In the genomic region with DNA sequence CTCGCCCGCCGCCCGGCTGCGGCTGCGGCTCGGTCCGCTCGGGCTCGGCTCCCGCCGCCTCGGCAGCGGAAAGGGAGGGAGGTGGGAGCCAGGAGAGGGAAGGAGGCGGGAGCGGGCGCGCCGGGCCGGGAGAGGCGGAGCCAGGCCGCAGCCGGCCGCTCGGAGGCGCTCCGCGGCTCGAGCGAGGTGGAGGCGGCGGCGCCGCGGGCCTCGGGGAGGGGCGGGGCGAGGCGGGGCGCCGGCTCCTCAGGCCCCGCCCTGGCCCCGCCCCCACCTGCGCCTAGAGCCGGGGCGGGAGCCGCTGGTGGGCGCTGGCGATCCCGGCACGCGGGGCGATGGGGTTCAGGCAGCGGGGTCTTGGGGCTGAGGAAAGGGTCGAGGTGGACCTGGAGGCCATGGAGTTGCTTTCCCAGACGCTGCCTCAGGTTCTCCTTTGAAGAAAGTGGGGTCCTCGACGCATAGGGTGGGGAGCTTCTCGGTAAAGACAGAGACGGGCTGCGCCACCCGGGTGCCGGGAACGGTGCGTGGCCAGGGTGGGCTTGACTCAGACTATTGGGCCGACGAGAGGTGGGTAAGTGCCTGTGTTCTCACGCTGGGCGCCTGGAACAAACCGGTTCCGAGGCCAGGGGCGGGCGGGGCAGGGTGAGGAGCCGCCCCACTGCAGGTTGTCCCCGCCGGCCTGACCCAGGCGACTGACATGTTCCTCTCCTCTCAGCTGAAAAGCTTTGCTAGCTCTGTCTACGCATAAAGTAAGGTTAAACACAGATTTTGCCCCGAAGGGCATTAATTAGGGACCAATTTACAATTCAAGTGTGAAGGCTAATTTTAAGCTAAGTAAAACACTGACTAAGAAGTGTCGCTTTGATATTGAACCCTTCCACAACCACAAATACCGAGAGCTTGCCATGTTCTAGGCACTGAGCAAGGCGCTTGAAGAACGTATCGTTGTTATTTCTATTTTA, we compare ENCODE assay signal across 1 cellular context.
TF ChIP-seq lines count a peak whose summit lies in the region.

CMTM4 (minus strand) TSS at position 75 of the 962 bp plus-strand sequence. CDS start 218 bp downstream, outside the sequence.

TF ChIP-seq in HepG2, 621 proteins besides CTCF, POLR2A, EP300 and RAD21 (continued from another document and continues in another):
- TF ChIP-seq GATAD2A (CRISPR knock-in tag; IDR thresholded peaks at IDR 0.05) = 0 out of 2 replicates have a peak, but pooled peaks have one; percentile 9
- TF ChIP-seq TSC22D2 (CRISPR knock-in tag; IDR thresholded peaks at IDR 0.05; ENCODE audit: borderline replicate concordance) = 0 out of 2 replicates have a peak, but pooled peaks have one; percentile 51
- no peak for TF ChIP-seq ZFYVE20 (CRISPR knock-in tag; IDR thresholded peaks at IDR 0.05; ENCODE audit: borderline replicate concordance, low read depth)
- peak; percentile 25 for TF ChIP-seq MYC (CRISPR knock-in tag; IDR thresholded peaks at IDR 0.05; ENCODE audit: borderline replicate concordance)
- TF ChIP-seq, protein P1, sequence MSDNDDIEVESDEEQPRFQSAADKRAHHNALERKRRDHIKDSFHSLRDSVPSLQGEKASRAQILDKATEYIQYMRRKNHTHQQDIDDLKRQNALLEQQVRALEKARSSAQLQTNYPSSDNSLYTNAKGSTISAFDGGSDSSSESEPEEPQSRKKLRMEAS (IDR thresholded peaks at IDR 0.05) = peak; percentile 46; the same call in 1 of the 2 replicates
- peak; percentile 17 for TF ChIP-seq PHF5A (CRISPR knock-in tag; IDR thresholded peaks at IDR 0.05; ENCODE audit: low read depth, unreplicated experiment)
- no peak for TF ChIP-seq FOXP1 (IDR thresholded peaks at IDR 0.05)
- no peak for TF ChIP-seq FOXP1 (CRISPR knock-in tag; IDR thresholded peaks at IDR 0.05)
- no peak for TF ChIP-seq ZNF883 (CRISPR knock-in tag; IDR thresholded peaks at IDR 0.05; ENCODE audit: not compliant biosample characterization)
- no peak for TF ChIP-seq ZNF562 (CRISPR knock-in tag; IDR thresholded peaks at IDR 0.05; ENCODE audit: borderline replicate concordance)
- no peak for TF ChIP-seq KMT2B (CRISPR knock-in tag; IDR thresholded peaks at IDR 0.05)
- TF ChIP-seq HDAC1 (CRISPR knock-in tag; IDR thresholded peaks at IDR 0.05) = no peak
- TF ChIP-seq ZNF136 (CRISPR knock-in tag; IDR thresholded peaks at IDR 0.05; ENCODE audit: low read depth) = 0 out of 2 replicates have a peak, but pooled peaks have one; percentile 4
- 0 out of 2 replicates have a peak, but pooled peaks have one; percentile 25 for TF ChIP-seq SALL1 (CRISPR knock-in tag; IDR thresholded peaks at IDR 0.05)
- TF ChIP-seq MTF2 (CRISPR knock-in tag; IDR thresholded peaks at IDR 0.05; ENCODE audit: borderline replicate concordance) = 0 out of 2 replicates have a peak, but pooled peaks have one; percentile 18
- peak; percentile 56; the same call in 1 of the 2 replicates for TF ChIP-seq ZNF619 (CRISPR knock-in tag; IDR thresholded peaks at IDR 0.05)
- TF ChIP-seq DPF2 (CRISPR knock-in tag; IDR thresholded peaks at IDR 0.05; ENCODE audit: borderline replicate concordance, low read depth) = no peak
- peak; percentile 70 for TF ChIP-seq TAF15 (IDR thresholded peaks at IDR 0.05; ENCODE audit: low read depth, low read length, poor library complexity, severe bottlenecking)
- TF ChIP-seq ZFAT (CRISPR knock-in tag; conservative IDR thresholded peaks at IDR 0.05) = no peak
- no peak for TF ChIP-seq ZNF782 (CRISPR knock-in tag; IDR thresholded peaks at IDR 0.05; ENCODE audit: borderline replicate concordance)
- 0 out of 2 replicates have a peak, but pooled peaks have one; percentile 48 for TF ChIP-seq MEF2D (CRISPR knock-in tag; IDR thresholded peaks at IDR 0.05)
- TF ChIP-seq ZNF362 (CRISPR knock-in tag; IDR thresholded peaks at IDR 0.05; ENCODE audit: borderline replicate concordance) = no peak
- peak; percentile 78; the same call in 1 of the 2 replicates for TF ChIP-seq WIZ (CRISPR knock-in tag; IDR thresholded peaks at IDR 0.05)
- no peak for TF ChIP-seq ZNF777 (CRISPR knock-in tag; IDR thresholded peaks at IDR 0.05)
- TF ChIP-seq HIVEP1 (CRISPR knock-in tag; IDR thresholded peaks at IDR 0.05) = peak; percentile 69; the same call in 1 of the 2 replicates
- no peak for TF ChIP-seq EED (CRISPR knock-in tag; IDR thresholded peaks at IDR 0.05)
- TF ChIP-seq, protein P2, sequence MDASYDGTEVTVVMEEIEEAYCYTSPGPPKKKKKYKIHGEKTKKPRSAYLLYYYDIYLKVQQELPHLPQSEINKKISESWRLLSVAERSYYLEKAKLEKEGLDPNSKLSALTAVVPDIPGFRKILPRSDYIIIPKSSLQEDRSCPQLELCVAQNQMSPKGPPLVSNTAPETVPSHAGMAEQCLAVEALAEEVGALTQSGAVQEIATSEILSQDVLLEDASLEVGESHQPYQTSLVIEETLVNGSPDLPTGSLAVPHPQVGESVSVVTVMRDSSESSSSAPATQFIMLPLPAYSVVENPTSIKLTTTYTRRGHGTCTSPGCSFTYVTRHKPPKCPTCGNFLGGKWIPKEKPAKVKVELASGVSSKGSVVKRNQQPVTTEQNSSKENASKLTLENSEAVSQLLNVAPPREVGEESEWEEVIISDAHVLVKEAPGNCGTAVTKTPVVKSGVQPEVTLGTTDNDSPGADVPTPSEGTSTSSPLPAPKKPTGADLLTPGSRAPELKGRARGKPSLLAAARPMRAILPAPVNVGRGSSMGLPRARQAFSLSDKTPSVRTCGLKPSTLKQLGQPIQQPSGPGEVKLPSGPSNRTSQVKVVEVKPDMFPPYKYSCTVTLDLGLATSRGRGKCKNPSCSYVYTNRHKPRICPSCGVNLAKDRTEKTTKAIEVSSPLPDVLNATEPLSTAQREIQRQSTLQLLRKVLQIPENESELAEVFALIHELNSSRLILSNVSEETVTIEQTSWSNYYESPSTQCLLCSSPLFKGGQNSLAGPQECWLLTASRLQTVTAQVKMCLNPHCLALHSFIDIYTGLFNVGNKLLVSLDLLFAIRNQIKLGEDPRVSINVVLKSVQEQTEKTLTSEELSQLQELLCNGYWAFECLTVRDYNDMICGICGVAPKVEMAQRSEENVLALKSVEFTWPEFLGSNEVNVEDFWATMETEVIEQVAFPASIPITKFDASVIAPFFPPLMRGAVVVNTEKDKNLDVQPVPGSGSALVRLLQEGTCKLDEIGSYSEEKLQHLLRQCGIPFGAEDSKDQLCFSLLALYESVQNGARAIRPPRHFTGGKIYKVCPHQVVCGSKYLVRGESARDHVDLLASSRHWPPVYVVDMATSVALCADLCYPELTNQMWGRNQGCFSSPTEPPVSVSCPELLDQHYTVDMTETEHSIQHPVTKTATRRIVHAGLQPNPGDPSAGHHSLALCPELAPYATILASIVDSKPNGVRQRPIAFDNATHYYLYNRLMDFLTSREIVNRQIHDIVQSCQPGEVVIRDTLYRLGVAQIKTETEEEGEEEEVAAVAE (CRISPR knock-in tag; IDR thresholded peaks at IDR 0.05; ENCODE audit: borderline replicate concordance) = no peak
- TF ChIP-seq ZNF235 (CRISPR knock-in tag; IDR thresholded peaks at IDR 0.05; ENCODE audit: borderline replicate concordance) = no peak
- TF ChIP-seq ZNF800 (CRISPR knock-in tag; IDR thresholded peaks at IDR 0.05) = no peak
- TF ChIP-seq PHF21A (CRISPR knock-in tag; IDR thresholded peaks at IDR 0.05) = 0 out of 2 replicates have a peak, but pooled peaks have one; percentile 31
- peak; percentile 58; the same call in 1 of the 2 replicates for TF ChIP-seq SPEN (CRISPR knock-in tag; IDR thresholded peaks at IDR 0.05; ENCODE audit: low read depth)
- TF ChIP-seq, protein P3, sequence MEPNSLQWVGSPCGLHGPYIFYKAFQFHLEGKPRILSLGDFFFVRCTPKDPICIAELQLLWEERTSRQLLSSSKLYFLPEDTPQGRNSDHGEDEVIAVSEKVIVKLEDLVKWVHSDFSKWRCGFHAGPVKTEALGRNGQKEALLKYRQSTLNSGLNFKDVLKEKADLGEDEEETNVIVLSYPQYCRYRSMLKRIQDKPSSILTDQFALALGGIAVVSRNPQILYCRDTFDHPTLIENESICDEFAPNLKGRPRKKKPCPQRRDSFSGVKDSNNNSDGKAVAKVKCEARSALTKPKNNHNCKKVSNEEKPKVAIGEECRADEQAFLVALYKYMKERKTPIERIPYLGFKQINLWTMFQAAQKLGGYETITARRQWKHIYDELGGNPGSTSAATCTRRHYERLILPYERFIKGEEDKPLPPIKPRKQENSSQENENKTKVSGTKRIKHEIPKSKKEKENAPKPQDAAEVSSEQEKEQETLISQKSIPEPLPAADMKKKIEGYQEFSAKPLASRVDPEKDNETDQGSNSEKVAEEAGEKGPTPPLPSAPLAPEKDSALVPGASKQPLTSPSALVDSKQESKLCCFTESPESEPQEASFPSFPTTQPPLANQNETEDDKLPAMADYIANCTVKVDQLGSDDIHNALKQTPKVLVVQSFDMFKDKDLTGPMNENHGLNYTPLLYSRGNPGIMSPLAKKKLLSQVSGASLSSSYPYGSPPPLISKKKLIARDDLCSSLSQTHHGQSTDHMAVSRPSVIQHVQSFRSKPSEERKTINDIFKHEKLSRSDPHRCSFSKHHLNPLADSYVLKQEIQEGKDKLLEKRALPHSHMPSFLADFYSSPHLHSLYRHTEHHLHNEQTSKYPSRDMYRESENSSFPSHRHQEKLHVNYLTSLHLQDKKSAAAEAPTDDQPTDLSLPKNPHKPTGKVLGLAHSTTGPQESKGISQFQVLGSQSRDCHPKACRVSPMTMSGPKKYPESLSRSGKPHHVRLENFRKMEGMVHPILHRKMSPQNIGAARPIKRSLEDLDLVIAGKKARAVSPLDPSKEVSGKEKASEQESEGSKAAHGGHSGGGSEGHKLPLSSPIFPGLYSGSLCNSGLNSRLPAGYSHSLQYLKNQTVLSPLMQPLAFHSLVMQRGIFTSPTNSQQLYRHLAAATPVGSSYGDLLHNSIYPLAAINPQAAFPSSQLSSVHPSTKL (CRISPR knock-in tag; IDR thresholded peaks at IDR 0.05) = peak; percentile 11; the same call in 1 of the 2 replicates
- no peak for TF ChIP-seq SETDB1 (CRISPR knock-in tag; IDR thresholded peaks at IDR 0.05; ENCODE audit: borderline replicate concordance)
- peak; percentile 68; the same call in 1 of the 2 replicates for TF ChIP-seq ZNF501 (CRISPR knock-in tag; IDR thresholded peaks at IDR 0.05)
- no peak for TF ChIP-seq RARG (CRISPR knock-in tag; IDR thresholded peaks at IDR 0.05; ENCODE audit: low read depth)
- TF ChIP-seq NR0B2 (CRISPR knock-in tag; IDR thresholded peaks at IDR 0.05) = 0 out of 2 replicates have a peak, but pooled peaks have one; percentile 47
- no peak for TF ChIP-seq ZNF552 (CRISPR knock-in tag; IDR thresholded peaks at IDR 0.05; ENCODE audit: borderline replicate concordance)
- no peak; the same call in 1 of the 2 replicates for TF ChIP-seq ZNF367 (CRISPR knock-in tag; IDR thresholded peaks at IDR 0.05; ENCODE audit: borderline replicate concordance)
- TF ChIP-seq, protein P4, sequence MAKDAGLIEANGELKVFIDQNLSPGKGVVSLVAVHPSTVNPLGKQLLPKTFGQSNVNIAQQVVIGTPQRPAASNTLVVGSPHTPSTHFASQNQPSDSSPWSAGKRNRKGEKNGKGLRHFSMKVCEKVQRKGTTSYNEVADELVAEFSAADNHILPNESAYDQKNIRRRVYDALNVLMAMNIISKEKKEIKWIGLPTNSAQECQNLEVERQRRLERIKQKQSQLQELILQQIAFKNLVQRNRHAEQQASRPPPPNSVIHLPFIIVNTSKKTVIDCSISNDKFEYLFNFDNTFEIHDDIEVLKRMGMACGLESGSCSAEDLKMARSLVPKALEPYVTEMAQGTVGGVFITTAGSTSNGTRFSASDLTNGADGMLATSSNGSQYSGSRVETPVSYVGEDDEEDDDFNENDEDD (CRISPR knock-in tag; IDR thresholded peaks at IDR 0.05; ENCODE audit: borderline replicate concordance) = peak; percentile 21; the same call in 1 of the 2 replicates
- TF ChIP-seq MED8 (CRISPR knock-in tag; IDR thresholded peaks at IDR 0.05; ENCODE audit: insufficient replicate concordance) = peak; percentile 25
- TF ChIP-seq KLF12 (CRISPR knock-in tag; IDR thresholded peaks at IDR 0.05; ENCODE audit: borderline replicate concordance) = peak; percentile 24; the same call in 1 of the 2 replicates
- peak; percentile 55 for TF ChIP-seq XRCC5 (optimal IDR thresholded peaks at IDR 0.05; ENCODE audit: low read length)
